In genomic region chr2:172063446-172063845, GRCh38 we compare ENCODE assay signal across 32 cellular contexts. TPM values are rescaled to one million over a fixed set of nuclear protein-coding genes. Genes with fewer than 3 reads are reported as not detected.
"Had no signal": no experiment of that assay in that cellular context is flagged by ENCODE, and none has a peak within 500 bp of the region (broad histone marks: within the 10 kb centered on the region; RNA-seq: fewer than 3 reads in every experiment).

No MANE protein-coding gene starts in this region.

- H3K4me3 Mint-ChIP-seq: dendritic cell treated with granulocyte-macrophage colony-stimulating factor and Interleukin-4, amounts not matched to agents 40 ng/mL and 50 ng/mL, for 4 days; memory B cell; naive thymus-derived CD4-positive, alpha-beta T cell; nephron; stimulated activated naive CD8-positive, alpha-beta T cell treated with anti-CD3 and anti-CD28 coated beads, Interleukin-15, amount 100 ng/mL, for 72 hours had no signal

- H3K27me3 ChIP-seq: esophagus squamous epithelium, heart right ventricle, right atrium auricular region, suprapubic skin, transverse colon, upper lobe of right lung, uterus had no signal

- H3K27ac Mint-ChIP-seq: dendritic cell treated with granulocyte-macrophage colony-stimulating factor and Interleukin-4, amounts not matched to agents 40 ng/mL and 50 ng/mL, for 4 days; memory B cell; naive thymus-derived CD4-positive, alpha-beta T cell; nephron; stimulated activated naive CD8-positive, alpha-beta T cell treated with anti-CD3 and anti-CD28 coated beads, Interleukin-15, amount 100 ng/mL, for 72 hours had no signal

- H3K9me3 ChIP-seq: esophagus squamous epithelium, heart right ventricle, left ventricle myocardium inferior, lower lobe of right lung, prostate gland, right atrium auricular region, suprapubic skin, transverse colon, upper lobe of right lung, uterus had no signal

- H3K4me2 ChIP-seq: smooth muscle cell had no signal

- H3K9me3 Mint-ChIP-seq: dendritic cell treated with granulocyte-macrophage colony-stimulating factor and Interleukin-4, amounts not matched to agents 40 ng/mL and 50 ng/mL, for 4 days; memory B cell; nephron; stimulated activated naive CD8-positive, alpha-beta T cell treated with anti-CD3 and anti-CD28 coated beads, Interleukin-15, amount 100 ng/mL, for 72 hours had no signal

- H3K27me3 Mint-ChIP-seq: dendritic cell treated with granulocyte-macrophage colony-stimulating factor and Interleukin-4, amounts not matched to agents 40 ng/mL and 50 ng/mL, for 4 days; memory B cell; stimulated activated naive CD8-positive, alpha-beta T cell treated with anti-CD3 and anti-CD28 coated beads, Interleukin-15, amount 100 ng/mL, for 72 hours had no signal

- H3K4me1 Mint-ChIP-seq: memory B cell; nephron; stimulated activated naive CD8-positive, alpha-beta T cell treated with anti-CD3 and anti-CD28 coated beads, Interleukin-15, amount 100 ng/mL, for 72 hours had no signal

- FAIRE-seq: colon, endometrium, islet of Langerhans had no signal

- H3K4me3 ChIP-seq: esophagus squamous epithelium, heart right ventricle, left ventricle myocardium inferior, lower lobe of right lung, prostate gland, right atrium auricular region, smooth muscle cell, suprapubic skin, transverse colon, upper lobe of right lung, uterus had no signal

- H3K4me1 ChIP-seq: esophagus squamous epithelium, heart right ventricle, left ventricle myocardium inferior, lower lobe of right lung, prostate gland, right atrium auricular region, suprapubic skin, transverse colon, upper lobe of right lung, uterus had no signal

- ATAC-seq: heart right ventricle; left colon; lower lobe of right lung; naive thymus-derived CD4-positive, alpha-beta T cell; sciatic nerve; stimulated activated naive CD8-positive, alpha-beta T cell treated with anti-CD3 and anti-CD28 coated beads, Interleukin-15, amount 100 ng/mL, for 72 hours; upper lobe of right lung had no signal

- DNase-seq: effector CD8-positive, alpha-beta T cell; erythroblast; esophagus squamous epithelium; glutamatergic neuron; heart right ventricle; hippocampal formation; left colon; left ventricle myocardium inferior; lower lobe of right lung; midbrain; naive thymus-derived CD4-positive, alpha-beta T cell; nucleus accumbens; stimulated activated CD4-positive, alpha-beta T cell treated with anti-CD3 and anti-CD28 coated beads, Interleukin-12 subunit alpha, Interleukin-12 subunit beta, amount 100 ng/mL, for 4 hours; stimulated activated CD4-positive, alpha-beta T cell treated with anti-CD3 and anti-CD28 coated beads, Interleukin-1b, Interleukin-23, amount 100 ng/mL, for 48 hours; stimulated activated CD4-positive, alpha-beta T cell treated with anti-CD3 and anti-CD28 coated beads, Interleukin-4, amount 100 ng/mL, for 1 hour; stimulated activated CD8-positive, alpha-beta memory T cell treated with anti-CD3 and anti-CD28 coated beads, Interleukin-4, amount 100 ng/mL, for 48 hours; stimulated activated naive CD4-positive, alpha-beta T cell; stimulated activated naive CD8-positive, alpha-beta T cell treated with anti-CD3 and anti-CD28 coated beads, Interleukin-15, amount 100 ng/mL, for 72 hours; transverse colon; upper lobe of right lung; uterus had no signal

- H3K27ac ChIP-seq: esophagus squamous epithelium, heart right ventricle, left ventricle myocardium inferior, lower lobe of right lung, prostate gland, right atrium auricular region, suprapubic skin, transverse colon, upper lobe of right lung, uterus had no signal

- H3K36me3 ChIP-seq: esophagus squamous epithelium, lower lobe of right lung, prostate gland, right atrium auricular region, suprapubic skin, upper lobe of right lung, uterus had no signal

RNA-seq across cellular contexts. Expression of gene DLX1, which starts 21.9 kb away (rescaled TPM):
- polyA plus RNA-seq: naive thymus-derived CD4-positive, alpha-beta T cell had no signal

RNA-seq across cellular contexts. Expression of gene DLX2, which starts 39.3 kb away (rescaled TPM):
- polyA plus RNA-seq: heart right ventricle; naive thymus-derived CD4-positive, alpha-beta T cell had no signal
